ENCODE assay signal across 20 cellular contexts in genomic region chr22:38299001-38299651, GRCh38. TPM values are rescaled to one million over a fixed set of nuclear protein-coding genes. Genes with fewer than 3 reads are reported as not detected.
DNase-seq lines count a peak whose midpoint lies in the region; ATAC-seq, FAIRE-seq and TF ChIP-seq lines count a peak whose summit lies in the region.
"Had no signal": no experiment of that assay in that cellular context is flagged by ENCODE, and none has a peak within 500 bp of the region (broad histone marks: within the 10 kb centered on the region; RNA-seq: fewer than 3 reads in every experiment).

No MANE protein-coding gene starts in this region.

- H3K4me3 ChIP-seq in HEK293 (ENCODE audit: low read depth, low read length) (no peak overlapping the region), astrocyte (ENCODE audit: insufficient read depth, low read depth, low read length) (no peak overlapping the region), esophagus squamous epithelium (no peak overlapping the region), MM.1S (ENCODE audit: low read length) (no peak overlapping the region)
- H3K4me3 ChIP-seq: colonic mucosa, SJCRH30 had no signal

- intact Hi-C loops in esophagus squamous epithelium (cut with DNase I) = no loop called here

- H3K4me1 ChIP-seq in HEK293 (ENCODE audit: control insufficient read depth, insufficient read depth, low read length) = no peaks in the 10 kb centered on the region
- peaks cover 21% of the 10 kb centered on the region for H3K4me1 ChIP-seq in astrocyte (ENCODE audit: insufficient read depth, low read length)
- H3K4me1 ChIP-seq in esophagus squamous epithelium = peaks cover 0 to 64% (median 19%) of the 10 kb centered on the region in 3 donors
- H3K4me1 ChIP-seq in MM.1S (ENCODE audit: low read length) = peaks cover 3% of the 10 kb centered on the region
- H3K4me1 ChIP-seq: colonic mucosa, SJCRH30 had no signal

- H3K27me3 ChIP-seq in astrocyte (ENCODE audit: insufficient read depth, low read length) (no peaks in the 10 kb centered on the region), esophagus squamous epithelium (no peaks in the 10 kb centered on the region), MM.1S (replicated peaks; ENCODE audit: insufficient read depth, low read length) (no peaks in the 10 kb centered on the region)
- H3K27me3 ChIP-seq: colonic mucosa, SJCRH30 had no signal

- peaks cover 95% of the 10 kb centered on the region for H3K79me2 ChIP-seq in astrocyte (ENCODE audit: insufficient read depth, low read length)
- H3K79me2 ChIP-seq in MM.1S (ENCODE audit: low read length) = peaks cover 100% of the 10 kb centered on the region

- TF ChIP-seq CTCF in HEK293 (tag by site-specific recombination; IDR thresholded peaks at IDR 0.05) = no peak
- TF ChIP-seq CTCF in astrocyte (IDR thresholded peaks at IDR 0.05; ENCODE audit: insufficient read depth, low read depth, low read length) = no peak
- TF ChIP-seq CTCF in esophagus squamous epithelium (IDR thresholded peaks at IDR 0.05) = no peak
- TF ChIP-seq CTCF in MM.1S (IDR thresholded peaks at IDR 0.05; ENCODE audit: low read length) = no peak

- no peaks in the 10 kb centered on the region for H3K9me2 ChIP-seq in MM.1S (replicated peaks; ENCODE audit: insufficient read depth, low read length)

- peak overlapping the region; percentile 41 for H3K27ac Mint-ChIP-seq in astrocyte (ENCODE audit: unreplicated experiment)
- peak overlapping the region; percentile 42 for H3K27ac Mint-ChIP-seq in stimulated activated memory B cell treated with anti-CD40 and anti-IgM and Interleukin-4, amounts not matched to agents 10 μg/mL and 1 μg/mL and 100 μg/mL, for 72 hours
- H3K27ac Mint-ChIP-seq: activated B cell treated with CpG ODN at 0.5 μM for 24 hours; activated CD8-positive, alpha-beta T cell treated with anti-CD3 and anti-CD28 coated beads for 36 hours; activated naive CD4-positive, alpha-beta T cell treated with anti-CD3 and anti-CD28 coated beads for 36 hours; nephron; T-helper 17 cell had no signal

- CTCF ChIA-PET in HEK293 (lab: Yijun Ruan, JAX) = interaction anchor here (0.6 to 2.2 kb wide), 8 partner anchors 7 to 588 kb away, joined by 3 to 6 read pairs (median 4); no protein-coding TSS in a partner anchor

- peaks cover 44 to 100% of the 10 kb centered on the region in 2 experiments for H3K36me3 ChIP-seq in HEK293 (ENCODE audit: control insufficient read depth in 2 of 2, insufficient read depth in 1 of 2, low read length in 2 of 2)
- peaks cover 68% of the 10 kb centered on the region for H3K36me3 ChIP-seq in astrocyte (ENCODE audit: insufficient read depth, low read length)
- H3K36me3 ChIP-seq in esophagus squamous epithelium = peaks cover 47 to 100% (median 58%) of the 10 kb centered on the region in 3 donors
- H3K36me3 ChIP-seq in MM.1S (replicated peaks; ENCODE audit: insufficient read depth, low read length) = peaks cover 58% of the 10 kb centered on the region

- POLR2A ChIA-PET in HEK293 (lab: Yijun Ruan, JAX) = interaction anchor here (1.2 kb wide), 1 partner anchor 8 kb away, joined by 3 read pairs; no protein-coding TSS in a partner anchor

- H3F3A ChIP-seq in MM.1S (ENCODE audit: insufficient read depth, low read length) = no peaks in the 10 kb centered on the region; the same call in 1 of the 2 replicates

- no peak for TF ChIP-seq POLR2A in esophagus squamous epithelium (IDR thresholded peaks at IDR 0.05)

- WGBS in esophagus squamous epithelium, 2 donors = 47 to 50% methylated on average over 5 to 7 of the region's 12 CpGs

- H3K9me3 ChIP-seq in HEK293 (ENCODE audit: control insufficient read depth, insufficient read depth, low read depth, low read length) (no peaks in the 10 kb centered on the region), astrocyte (ENCODE audit: insufficient read depth, low read depth, low read length) (no peaks in the 10 kb centered on the region), esophagus squamous epithelium (no peaks in the 10 kb centered on the region), MM.1S (replicated peaks; ENCODE audit: insufficient read depth, low read length) (no peaks in the 10 kb centered on the region)
- H3K9me3 ChIP-seq: colonic mucosa, SJCRH30 had no signal

- peak overlapping the region; percentile 82 for H3K9ac ChIP-seq in astrocyte (ENCODE audit: low read length)
- H3K9ac ChIP-seq in MM.1S (ENCODE audit: low read length) = no peak overlapping the region

- ATAC-seq in stimulated activated memory B cell treated with anti-CD40 and anti-IgM and Interleukin-4, amounts not matched to agents 10 μg/mL and 1 μg/mL and 100 μg/mL, for 72 hours = no peak
- no peak for ATAC-seq in HG03520 (IDR thresholded peaks at IDR 0.05; ENCODE audit: unreplicated experiment)

- H3K27me3 Mint-ChIP-seq in astrocyte (ENCODE audit: low read depth, unreplicated experiment) = no peaks in the 10 kb centered on the region
- H3K27me3 Mint-ChIP-seq in stimulated activated memory B cell treated with anti-CD40 and anti-IgM and Interleukin-4, amounts not matched to agents 10 μg/mL and 1 μg/mL and 100 μg/mL, for 72 hours = no peaks in the 10 kb centered on the region
- H3K27me3 Mint-ChIP-seq: activated B cell treated with CpG ODN at 0.5 μM for 24 hours; activated CD8-positive, alpha-beta T cell treated with anti-CD3 and anti-CD28 coated beads for 36 hours; T-helper 17 cell had no signal

- peaks cover 22% of the 10 kb centered on the region for H3K36me3 Mint-ChIP-seq in astrocyte (ENCODE audit: low read depth, unreplicated experiment)
- H3K36me3 Mint-ChIP-seq in stimulated activated memory B cell treated with anti-CD40 and anti-IgM and Interleukin-4, amounts not matched to agents 10 μg/mL and 1 μg/mL and 100 μg/mL, for 72 hours = peaks cover 60% of the 10 kb centered on the region

- H3K4me2 ChIP-seq in astrocyte (ENCODE audit: low read length) = peak overlapping the region; percentile 64
- no peak overlapping the region for H3K4me2 ChIP-seq in MM.1S (ENCODE audit: low read depth, low read length)

- FAIRE-seq in astrocyte (lab: Jason Lieb, UNC) = no peak
- FAIRE-seq: frontal cortex, GM18507 had no signal

- no peak overlapping the region for H3K4me3 Mint-ChIP-seq in astrocyte (ENCODE audit: unreplicated experiment)
- no peak overlapping the region for H3K4me3 Mint-ChIP-seq in stimulated activated memory B cell treated with anti-CD40 and anti-IgM and Interleukin-4, amounts not matched to agents 10 μg/mL and 1 μg/mL and 100 μg/mL, for 72 hours
- H3K4me3 Mint-ChIP-seq: activated B cell treated with CpG ODN at 0.5 μM for 24 hours; activated CD8-positive, alpha-beta T cell treated with anti-CD3 and anti-CD28 coated beads for 36 hours; activated naive CD4-positive, alpha-beta T cell treated with anti-CD3 and anti-CD28 coated beads for 36 hours; activated T-cell treated with anti-CD3 and anti-CD28 coated beads, Interleukin-2, amount 50 U/mL, for 4 hours; nephron; T-helper 17 cell had no signal

- H3K27ac ChIP-seq in HEK293 (ENCODE audit: extremely low read depth, low read depth, low read length) = no peak overlapping the region
- peak overlapping the region; percentile 97 for H3K27ac ChIP-seq in astrocyte (ENCODE audit: low read depth, low read length)
- peak overlapping the region; percentile 31 to 88 (median 76) for H3K27ac ChIP-seq in esophagus squamous epithelium
- no peak overlapping the region for H3K27ac ChIP-seq in MM.1S (ENCODE audit: low read length)
- H3K27ac ChIP-seq: colonic mucosa, SJCRH30 had no signal

- no peak overlapping the region for H2AFZ ChIP-seq in astrocyte (ENCODE audit: low read depth, low read length)
- no peak overlapping the region for H2AFZ ChIP-seq in MM.1S (ENCODE audit: low read length)

- peaks cover 9% of the 10 kb centered on the region for H3K4me1 Mint-ChIP-seq in astrocyte (ENCODE audit: low read depth, unreplicated experiment)
- peaks cover 11% of the 10 kb centered on the region for H3K4me1 Mint-ChIP-seq in stimulated activated memory B cell treated with anti-CD40 and anti-IgM and Interleukin-4, amounts not matched to agents 10 μg/mL and 1 μg/mL and 100 μg/mL, for 72 hours

- peaks cover 98% of the 10 kb centered on the region for H4K20me1 ChIP-seq in astrocyte (ENCODE audit: insufficient read depth, low read length)
- H4K20me1 ChIP-seq in MM.1S (ENCODE audit: insufficient read depth, low read length) = peaks cover 39% of the 10 kb centered on the region

- H3K9me3 Mint-ChIP-seq in astrocyte (ENCODE audit: unreplicated experiment) = no peaks in the 10 kb centered on the region
- no peaks in the 10 kb centered on the region for H3K9me3 Mint-ChIP-seq in stimulated activated memory B cell treated with anti-CD40 and anti-IgM and Interleukin-4, amounts not matched to agents 10 μg/mL and 1 μg/mL and 100 μg/mL, for 72 hours
- H3K9me3 Mint-ChIP-seq: activated B cell treated with CpG ODN at 0.5 μM for 24 hours; activated CD8-positive, alpha-beta T cell treated with anti-CD3 and anti-CD28 coated beads for 36 hours; activated naive CD4-positive, alpha-beta T cell treated with anti-CD3 and anti-CD28 coated beads for 36 hours; activated T-cell treated with anti-CD3 and anti-CD28 coated beads, Interleukin-2, amount 50 U/mL, for 4 hours; nephron had no signal

- DNase-seq in astrocyte (ENCODE audit: low read depth) = no peak
- DNase-seq in esophagus squamous epithelium (lab: John Stamatoyannopoulos, UW) = no peak
- no peak for DNase-seq in MM.1S
- DNase-seq in activated CD8-positive, alpha-beta memory T cell treated with anti-CD3 and anti-CD28 coated beads for 24 hours = no peak
- DNase-seq in NCI-H1092 treated with DMSO at 0.1 percent for 48 hours (lab: John Stamatoyannopoulos, UW) = no peak
- DNase-seq: anterior cingulate cortex, colonic mucosa, kidney glomerular epithelial cell, SJCRH30 had no signal

TF ChIP-seq in HEK293, 187 proteins besides CTCF, POLR2A, EP300 and RAD21 (continues in another document):
- peak; percentile 96 for TF ChIP-seq SCRT2 (tag by site-specific recombination; IDR thresholded peaks at IDR 0.05)

RNA-seq across cellular contexts. Expression of gene CSNK1E, which starts 18.1 kb away (rescaled TPM):
- total RNA-seq in astrocyte (157 and 171 TPM in 2 replicates), esophagus squamous epithelium (10 to 100 TPM; 40.8 to 94.4 (median 55.9) TPM)

RNA-seq across cellular contexts. Expression of gene TMEM184B, which starts 26.3 kb away (rescaled TPM):
- total RNA-seq in astrocyte (109 and 114 TPM in 2 replicates), esophagus squamous epithelium (10 to 100 TPM; 22.5 to 55.1 (median 28.3) TPM)

Comparison
In these comparisons a context has a peak if more than half of its experiments do, and no peak if none do; other contexts are left out.
1. H3K27ac ChIP-seq: peak in astrocyte (single experiment) and esophagus squamous epithelium (4 of 4); none in HEK293 (single experiment) and MM.1S (single experiment).